In the genomic region with DNA sequence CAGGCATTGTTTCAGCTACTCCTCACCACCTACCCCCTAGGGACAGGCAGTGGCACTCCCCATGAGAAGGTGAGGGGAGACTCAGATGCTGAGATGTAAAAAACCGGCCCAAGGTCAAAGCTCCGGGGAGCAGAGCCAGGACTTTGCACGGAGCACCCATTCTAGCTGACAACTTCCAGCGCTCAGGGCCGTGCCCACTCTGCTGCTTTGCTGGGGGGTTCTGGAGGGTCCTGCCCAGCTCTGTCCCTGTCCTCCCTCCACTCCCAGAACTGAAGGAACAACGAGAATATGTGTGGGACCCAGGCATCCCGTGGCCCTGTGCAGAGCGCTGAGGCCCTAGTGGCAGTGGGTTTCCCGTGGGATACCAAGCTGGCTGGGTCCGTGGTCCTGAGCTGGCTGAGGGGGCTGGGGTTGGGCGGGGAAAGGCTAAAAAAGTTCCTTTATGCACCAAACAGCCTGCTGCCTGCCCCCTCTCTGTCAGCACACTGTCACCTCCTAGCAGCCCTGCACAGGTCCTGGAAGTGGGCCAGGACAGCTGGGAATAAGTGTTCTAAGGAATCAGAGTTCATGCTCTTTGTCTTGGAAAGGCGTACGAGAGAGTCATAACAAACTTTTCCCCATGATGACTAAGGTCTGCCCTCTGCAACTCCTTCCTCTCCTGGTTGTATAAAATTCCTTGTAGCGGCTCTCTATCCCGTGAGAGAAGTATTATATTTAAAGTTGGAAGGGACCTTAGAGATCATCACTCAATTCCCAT, we compare ENCODE assay signal across 15 cellular contexts. TPM values are rescaled to one million over a fixed set of nuclear protein-coding genes. Genes with fewer than 3 reads are reported as not detected.
DNase-seq lines count a peak whose midpoint lies in the region; ATAC-seq and TF ChIP-seq lines count a peak whose summit lies in the region.
"Had no signal": no experiment of that assay in that cellular context is flagged by ENCODE, and none has a peak within 500 bp of the region (broad histone marks: within the 10 kb centered on the region; RNA-seq: fewer than 3 reads in every experiment).

No MANE protein-coding gene starts in this region.

- H3K27me3 Mint-ChIP-seq in stimulated activated naive CD8-positive, alpha-beta T cell treated with anti-CD3 and anti-CD28 coated beads, Interleukin-15, amount 100 ng/mL, for 72 hours: no peaks in the 10 kb centered on the region
- H3K27me3 Mint-ChIP-seq: naive thymus-derived CD8-positive, alpha-beta T cell had no signal

- H3K27ac ChIP-seq in thoracic aorta: no peak overlapping the region
- H3K27ac ChIP-seq: 22Rv1 had no signal

- peaks cover 2 to 13% of the 10 kb centered on the region in 2 donors for H3K4me1 ChIP-seq in thoracic aorta (ENCODE audit: control insufficient read depth in 1 of 2, low read depth in 2 of 2)

- no peaks in the 10 kb centered on the region for H3K36me3 ChIP-seq in thoracic aorta
- H3K36me3 ChIP-seq: esophagus muscularis mucosa had no signal

- ATAC-seq in thoracic aorta (ENCODE audit: insufficient number of reproducible peaks, low FRiP score, low read depth): no peak
- ATAC-seq in stimulated activated naive CD8-positive, alpha-beta T cell treated with anti-CD3 and anti-CD28 coated beads, Interleukin-15, amount 100 ng/mL, for 72 hours: no peak
- ATAC-seq: GM23338; naive thymus-derived CD8-positive, alpha-beta T cell had no signal

- H3K27me3 ChIP-seq in thoracic aorta (replicated peaks; ENCODE audit: insufficient read depth): no peaks in the 10 kb centered on the region
- H3K27me3 ChIP-seq: esophagus muscularis mucosa had no signal

- H3K27ac Mint-ChIP-seq in stimulated activated naive CD8-positive, alpha-beta T cell treated with anti-CD3 and anti-CD28 coated beads, Interleukin-15, amount 100 ng/mL, for 72 hours: no peak overlapping the region
- H3K27ac Mint-ChIP-seq: GM23338 had no signal

- DNase-seq in DMS 273 (lab: John Stamatoyannopoulos, UW; ENCODE audit: unreplicated experiment) (peak; percentile 71), DMS 273 treated with DMSO at 0.1 percent for 48 hours (lab: John Stamatoyannopoulos, UW) (no peak), brain pericyte (ENCODE audit: low read depth, low spot score) (peak; percentile 52), kidney tubule cell (ENCODE audit: low spot score) (peak; percentile 82), thoracic aorta (ENCODE audit: low spot score) (peak; percentile 42), COLO668 (lab: John Stamatoyannopoulos, UW; ENCODE audit: unreplicated experiment) (no peak)
- DNase-seq in activated CD4-positive, alpha-beta T cell treated with anti-CD3 and anti-CD28 coated beads for 4 hours: no peak
- DNase-seq in stimulated activated naive CD8-positive, alpha-beta T cell treated with anti-CD3 and anti-CD28 coated beads, Interleukin-15, amount 100 ng/mL, for 72 hours: no peak
- DNase-seq: activated gamma-delta T cell treated with Interleukin-2 at 50 U/mL for 16 hours had no signal

- no peak overlapping the region for H3K4me3 Mint-ChIP-seq in stimulated activated naive CD8-positive, alpha-beta T cell treated with anti-CD3 and anti-CD28 coated beads, Interleukin-15, amount 100 ng/mL, for 72 hours
- H3K4me3 Mint-ChIP-seq: GM23338; naive thymus-derived CD8-positive, alpha-beta T cell had no signal

- no peak overlapping the region for H3K4me3 ChIP-seq in thoracic aorta
- H3K4me3 ChIP-seq: esophagus muscularis mucosa, GM12878, GM23338 had no signal

- no peak for TF ChIP-seq CTCF in thoracic aorta (IDR thresholded peaks at IDR 0.05)

- no peaks in the 10 kb centered on the region for H3K9me3 ChIP-seq in thoracic aorta
- H3K9me3 ChIP-seq: esophagus muscularis mucosa had no signal

- no peaks in the 10 kb centered on the region for H3K4me1 Mint-ChIP-seq in stimulated activated naive CD8-positive, alpha-beta T cell treated with anti-CD3 and anti-CD28 coated beads, Interleukin-15, amount 100 ng/mL, for 72 hours
- H3K4me1 Mint-ChIP-seq: GM23338; naive thymus-derived CD8-positive, alpha-beta T cell had no signal

- H3K9me3 Mint-ChIP-seq in stimulated activated naive CD8-positive, alpha-beta T cell treated with anti-CD3 and anti-CD28 coated beads, Interleukin-15, amount 100 ng/mL, for 72 hours: no peaks in the 10 kb centered on the region
- H3K9me3 Mint-ChIP-seq: naive thymus-derived CD8-positive, alpha-beta T cell had no signal

RNA-seq across cellular contexts. Expression of gene MS4A10, which starts 1.9 kb away (rescaled TPM):
- not detected for total RNA-seq in thoracic aorta
- total RNA-seq: esophagus muscularis mucosa; GM12878; GM23338; naive thymus-derived CD8-positive, alpha-beta T cell; NCI-H460 had no signal

RNA-seq across cellular contexts. Expression of gene MS4A15, which starts 30.3 kb away (rescaled TPM):
- total RNA-seq in thoracic aorta: not detected
- total RNA-seq: GM23338; naive thymus-derived CD8-positive, alpha-beta T cell; NCI-H460 had no signal

RNA-seq across cellular contexts. Expression of gene CCDC86, which starts 54.9 kb away (rescaled TPM):
- total RNA-seq in thoracic aorta: 10 to 100 TPM; 13.5 to 23.8 TPM

Comparison
In these comparisons a context has a peak if more than half of its experiments do, and no peak if none do; other contexts are left out.
1. DNase-seq: peak in DMS 273 (single experiment), brain pericyte (single experiment), kidney tubule cell (single experiment) and thoracic aorta (single experiment); none in DMS 273 treated with DMSO at 0.1 percent for 48 hours (single experiment), activated CD4-positive, alpha-beta T cell treated with anti-CD3 and anti-CD28 coated beads for 4 hours (0 of 2), stimulated activated naive CD8-positive, alpha-beta T cell treated with anti-CD3 and anti-CD28 coated beads, Interleukin-15, amount 100 ng/mL, for 72 hours (0 of 2) and COLO668 (single experiment).